In genomic region chr17:46742539-46743270, GRCh38 we compare ENCODE assay signal across 9 cellular contexts.
DNase-seq lines count a peak whose midpoint lies in the region; TF ChIP-seq lines count a peak whose summit lies in the region.
"Had no signal": no experiment of that assay in that cellular context is flagged by ENCODE, and none has a peak within 500 bp of the region (broad histone marks: within the 10 kb centered on the region; RNA-seq: fewer than 3 reads in every experiment).

No MANE protein-coding gene starts in this region.

- no peaks in the 10 kb centered on the region for H3K27me3 ChIP-seq in tibial nerve
- H3K27me3 ChIP-seq: upper lobe of left lung had no signal

- no peak for TF ChIP-seq EP300 in tibial nerve (IDR thresholded peaks at IDR 0.05)

- no peak for TF ChIP-seq POLR2A in tibial nerve (IDR thresholded peaks at IDR 0.05)

- peak; percentile 88 for DNase-seq in A172 (ENCODE audit: low spot score)
- peak; percentile 78 for DNase-seq in GM03348 (ENCODE audit: low spot score)
- peak; percentile 70 for DNase-seq in T1000 (lab: John Stamatoyannopoulos, UW)
- DNase-seq in glomerular visceral epithelial cell (ENCODE audit: extremely low spot score): peak; percentile 91
- DNase-seq in NCI-H1092 treated with DMSO at 0.1 percent for 48 hours (lab: John Stamatoyannopoulos, UW): no peak
- DNase-seq in UCSD-AML1 (lab: John Stamatoyannopoulos, UW; ENCODE audit: unreplicated experiment): no peak
- DNase-seq in occipital lobe (lab: John Stamatoyannopoulos, UW): no peak
- DNase-seq in tibial nerve (ENCODE audit: low spot score in 2 of 2): no peak

- peaks cover 0 to 32% (median 0%) of the 10 kb centered on the region in 3 donors for H3K36me3 ChIP-seq in tibial nerve

- no peak for TF ChIP-seq CTCF in tibial nerve (IDR thresholded peaks at IDR 0.05)

- no peak overlapping the region for H3K4me3 ChIP-seq in tibial nerve
- H3K4me3 ChIP-seq: upper lobe of left lung had no signal

- no peaks in the 10 kb centered on the region for H3K9me3 ChIP-seq in tibial nerve
- H3K9me3 ChIP-seq: upper lobe of left lung had no signal

- H3K27ac ChIP-seq in tibial nerve: no peak overlapping the region
- H3K27ac ChIP-seq: upper lobe of left lung had no signal

- H3K4me1 ChIP-seq in tibial nerve: no peaks in the 10 kb centered on the region
- H3K4me1 ChIP-seq: upper lobe of left lung had no signal

- 65 to 71% methylated on average over 6 to 7 of the region's 7 CpGs for WGBS in tibial nerve, 2 donors

Comparison
In these comparisons a context has a peak if more than half of its experiments do, and no peak if none do; other contexts are left out.
1. DNase-seq: peak in A172 (single experiment), GM03348 (single experiment), T1000 (single experiment) and glomerular visceral epithelial cell (single experiment); none in NCI-H1092 treated with DMSO at 0.1 percent for 48 hours (single experiment), UCSD-AML1 (single experiment), occipital lobe (single experiment) and tibial nerve (0 of 2).